16 cellular contexts compared by ENCODE assay signal in genomic region chr18:51273435-51273834, GRCh38.
"Had no signal": no experiment of that assay in that cellular context is flagged by ENCODE, and none has a peak within 500 bp of the region (broad histone marks: within the 10 kb centered on the region; RNA-seq: fewer than 3 reads in every experiment).

No MANE protein-coding gene starts in this region.

- DNase-seq: activated CD4-positive, alpha-beta T cell treated with anti-CD3 and anti-CD28 coated beads for 1 hour; activated CD8-positive, alpha-beta memory T cell treated with anti-CD3 and anti-CD28 coated beads for 24 hours; activated effector memory CD4-positive, alpha-beta T cell treated with anti-CD3 and anti-CD28 coated beads, Interleukin-2, amount 50 U/mL, for 16 hours; activated T-cell treated with anti-CD3 and anti-CD28 coated beads, Interleukin-2, amount 50 U/mL, for 72 hours; effector memory CD8-positive, alpha-beta T cell; esophagus squamous epithelium; mesenchymal stem cell; occipital lobe; posterior cingulate gyrus; stimulated activated CD4-positive, alpha-beta T cell treated with anti-CD3 and anti-CD28 coated beads, Interleukin-12 subunit alpha, Interleukin-12 subunit beta, amount 100 ng/mL, for 4 hours; stimulated activated CD4-positive, alpha-beta T cell treated with anti-CD3 and anti-CD28 coated beads, Interleukin-1b, Interleukin-23, amount 100 ng/mL, for 48 hours; stimulated activated naive CD4-positive, alpha-beta T cell treated with Interleukin-2 at 50 U/mL for 16 hours; thyroid gland; WERI-Rb-1 had no signal

- H3K9me3 ChIP-seq: esophagus squamous epithelium, thyroid gland had no signal

- H3K4me1 ChIP-seq: esophagus squamous epithelium, thyroid gland had no signal

- H3K9me3 Mint-ChIP-seq: activated T-cell treated with anti-CD3 and anti-CD28 coated beads, Interleukin-2, amount 50 U/mL, for 72 hours; effector memory CD8-positive, alpha-beta T cell; T-helper 1 cell treated with Interleukin-12 subunit alpha and Interleukin-12 subunit beta and Interleukin-4 antibody, amounts not matched to agents 30 μg/mL and 1 μg/mL, for 36 hours had no signal

- H3K4me1 Mint-ChIP-seq: activated naive CD4-positive, alpha-beta T cell treated with anti-CD3 and anti-CD28 coated beads, Interleukin-2, amount 50 U/mL, for 24 hours had no signal

- H3K4me3 ChIP-seq: esophagus squamous epithelium, thyroid gland had no signal

- H3K27me3 ChIP-seq: esophagus squamous epithelium, thyroid gland had no signal

- H3K27me3 Mint-ChIP-seq: activated naive CD4-positive, alpha-beta T cell treated with anti-CD3 and anti-CD28 coated beads, Interleukin-2, amount 50 U/mL, for 24 hours; effector memory CD8-positive, alpha-beta T cell had no signal

- ATAC-seq: activated T-cell treated with anti-CD3 and anti-CD28 coated beads, Interleukin-2, amount 50 U/mL, for 72 hours; effector memory CD8-positive, alpha-beta T cell had no signal

- H3K27ac Mint-ChIP-seq: activated naive CD4-positive, alpha-beta T cell treated with anti-CD3 and anti-CD28 coated beads, Interleukin-2, amount 50 U/mL, for 24 hours; activated T-cell treated with anti-CD3 and anti-CD28 coated beads, Interleukin-2, amount 50 U/mL, for 72 hours; effector memory CD8-positive, alpha-beta T cell; T-helper 1 cell treated with Interleukin-12 subunit alpha and Interleukin-12 subunit beta and Interleukin-4 antibody, amounts not matched to agents 30 μg/mL and 1 μg/mL, for 36 hours had no signal

- H3K36me3 ChIP-seq: esophagus squamous epithelium, thyroid gland, WERI-Rb-1 had no signal

- H3K4me3 Mint-ChIP-seq: activated naive CD4-positive, alpha-beta T cell treated with anti-CD3 and anti-CD28 coated beads, Interleukin-2, amount 50 U/mL, for 24 hours; activated T-cell treated with anti-CD3 and anti-CD28 coated beads, Interleukin-2, amount 50 U/mL, for 72 hours; effector memory CD8-positive, alpha-beta T cell; T-helper 1 cell treated with Interleukin-12 subunit alpha and Interleukin-12 subunit beta and Interleukin-4 antibody, amounts not matched to agents 30 μg/mL and 1 μg/mL, for 36 hours had no signal

- H3K27ac ChIP-seq: esophagus squamous epithelium, thyroid gland, WERI-Rb-1 had no signal

- H3K36me3 Mint-ChIP-seq: activated naive CD4-positive, alpha-beta T cell treated with anti-CD3 and anti-CD28 coated beads, Interleukin-2, amount 50 U/mL, for 24 hours had no signal
